ENCODE assay signal across 21 cellular contexts in genomic region chr5:72237879-72238278, GRCh38.
DNase-seq lines count a peak whose midpoint lies in the region; ATAC-seq, FAIRE-seq and TF ChIP-seq lines count a peak whose summit lies in the region.
"Had no signal": no experiment of that assay in that cellular context is flagged by ENCODE, and none has a peak within 500 bp of the region (broad histone marks: within the 10 kb centered on the region; RNA-seq: fewer than 3 reads in every experiment).

No MANE protein-coding gene starts in this region.

- H4K20me1 ChIP-seq in GM23338 (replicated peaks; ENCODE audit: insufficient read depth) = no peaks in the 10 kb centered on the region

- H3K9me2 ChIP-seq in GM23338 (ENCODE audit: insufficient read depth) = no peaks in the 10 kb centered on the region

- no peak for DNase-seq in GM23338 (ENCODE audit: low spot score)
- no peak for DNase-seq in WTC11 (ENCODE audit: low spot score)
- DNase-seq in osteocyte (ENCODE audit: extremely low spot score, unreplicated experiment) = no peak
- DNase-seq in glomerular visceral epithelial cell (ENCODE audit: extremely low spot score) = no peak
- no peak for DNase-seq in erythroblast (lab: John Stamatoyannopoulos, UW)
- no peak for DNase-seq in DMS 273 treated with DMSO at 0.1 percent for 48 hours (lab: John Stamatoyannopoulos, UW)
- DNase-seq in RCC 7860 (ENCODE audit: low spot score) = no peak
- DNase-seq: ACHN; C1 segment of cervical spinal cord; CD4-positive, alpha-beta memory T cell; DMS153; DMS79 treated with DMSO at 0.1 percent for 48 hours; EL; GOT3; HCEC 1CT; HFFc6; IMR-90 had no signal

- peaks cover 13% of the 10 kb centered on the region for H3K79me2 ChIP-seq in GM23338 (replicated peaks; ENCODE audit: insufficient read depth)

- CTCF ChIA-PET in WTC11 (lab: Charles Lee) = interaction anchor here (1.2 kb wide), 1 partner anchor 31 kb away, joined by 3 read pairs; no protein-coding TSS in a partner anchor

- peak overlapping the region; percentile 27; the same call in 1 of the 2 replicates for H3K4me2 ChIP-seq in GM23338

- no peaks in the 10 kb centered on the region for H3K36me3 ChIP-seq in GM23338 (ENCODE audit: insufficient read depth)

- ATAC-seq in GM23338 (no peak), WTC11 (no peak), esophagus mucosa (peak; percentile 54)

- TF ChIP-seq CTCF in GM23338 (conservative IDR thresholded peaks at IDR 0.05; ENCODE audit: low read depth in 2 of 2) (no peak), WTC11 (IDR thresholded peaks at IDR 0.05) (no peak), osteocyte (IDR thresholded peaks at IDR 0.05) (no peak)

- H3F3A ChIP-seq in GM23338 (replicated peaks; ENCODE audit: low read depth) = no peaks in the 10 kb centered on the region

- H3K36me3 Mint-ChIP-seq in GM23338 (ENCODE audit: low read depth) = peaks cover 14% of the 10 kb centered on the region; the same call in 2 of the 3 replicates
- H3K36me3 Mint-ChIP-seq in WTC11 = peaks cover 12% of the 10 kb centered on the region
- H3K36me3 Mint-ChIP-seq in osteocyte (ENCODE audit: unreplicated experiment) = peaks cover 6% of the 10 kb centered on the region

- no peak for FAIRE-seq in RCC 7860 (lab: Jason Lieb, UNC)
- FAIRE-seq: G401.6, GM12891 had no signal

- H3K9me3 Mint-ChIP-seq in GM23338 (no peaks in the 10 kb centered on the region), WTC11 (no peaks in the 10 kb centered on the region), osteocyte (ENCODE audit: unreplicated experiment) (no peaks in the 10 kb centered on the region)
- H3K9me3 Mint-ChIP-seq: CD4-positive, alpha-beta memory T cell; HFFc6 had no signal

- POLR2A ChIA-PET in WTC11 (lab: Charles Lee) = interaction anchor here (0.6 kb wide), 1 partner anchor 566 kb away, joined by 3 read pairs; no protein-coding TSS in a partner anchor

- H3K27me3 ChIP-seq in GM23338 (ENCODE audit: insufficient read depth) = no peaks in the 10 kb centered on the region

- peaks cover 81% of the 10 kb centered on the region for H3K4me1 Mint-ChIP-seq in GM23338
- peaks cover 82% of the 10 kb centered on the region for H3K4me1 Mint-ChIP-seq in WTC11
- H3K4me1 Mint-ChIP-seq in osteocyte (ENCODE audit: unreplicated experiment) = peaks cover 31% of the 10 kb centered on the region

- TF ChIP-seq POLR2A in erythroblast (IDR thresholded peaks at IDR 0.05; ENCODE audit: low read length) = no peak

- peaks cover 61% of the 10 kb centered on the region for H3K4me1 ChIP-seq in GM23338 (ENCODE audit: insufficient read depth)

- H2AFZ ChIP-seq in GM23338 = no peak overlapping the region

- H3K4me3 ChIP-seq in GM23338 = no peak overlapping the region

- peak overlapping the region; percentile 91 for H3K27ac ChIP-seq in GM23338 (ENCODE audit: low read depth)
- H3K27ac ChIP-seq: HL-60 had no signal

- peaks cover 3% of the 10 kb centered on the region for H3K27me3 Mint-ChIP-seq in GM23338 (ENCODE audit: insufficient read depth, low read depth, poor library complexity)
- H3K27me3 Mint-ChIP-seq in WTC11 (ENCODE audit: low read depth) = no peaks in the 10 kb centered on the region
- no peaks in the 10 kb centered on the region for H3K27me3 Mint-ChIP-seq in osteocyte (ENCODE audit: unreplicated experiment)
- H3K27me3 Mint-ChIP-seq: CD4-positive, alpha-beta memory T cell had no signal

- H3K4me3 Mint-ChIP-seq in GM23338 (peak overlapping the region; percentile 48; the same call in 1 of the 3 replicates), WTC11 (no peak overlapping the region; the same call in 1 of the 2 replicates), osteocyte (ENCODE audit: unreplicated experiment) (no peak overlapping the region)
- H3K4me3 Mint-ChIP-seq: CD4-positive, alpha-beta memory T cell; HFFc6 had no signal

- H3K27ac Mint-ChIP-seq in GM23338 (peak overlapping the region; percentile 98), WTC11 (peak overlapping the region; percentile 99), osteocyte (ENCODE audit: unreplicated experiment) (peak overlapping the region; percentile 45)
- H3K27ac Mint-ChIP-seq: CD4-positive, alpha-beta memory T cell; HFFc6 had no signal

TF ChIP-seq in GM23338, 12 proteins besides CTCF, POLR2A, EP300 and RAD21 (continues in another document):
- TF ChIP-seq POLR2AphosphoS5 (IDR thresholded peaks at IDR 0.05; ENCODE audit: low read depth) (no peak), STAT1 (IDR thresholded peaks at IDR 0.05; ENCODE audit: unreplicated experiment) (no peak), EZH2 (IDR thresholded peaks at IDR 0.05; ENCODE audit: low read depth, unreplicated experiment) (no peak)

TF ChIP-seq in WTC11, 78 proteins besides CTCF, POLR2A, EP300 and RAD21:
- no peak for TF ChIP-seq ZNF671 (CRISPR knock-in tag; IDR thresholded peaks at IDR 0.05)
- no peak for TF ChIP-seq GRHL2 (CRISPR knock-in tag; IDR thresholded peaks at IDR 0.05; ENCODE audit: insufficient replicate concordance, severe bottlenecking)
- TF ChIP-seq NR1H2 (CRISPR knock-in tag; IDR thresholded peaks at IDR 0.05) = no peak
- no peak for TF ChIP-seq FOXK1 (CRISPR knock-in tag; IDR thresholded peaks at IDR 0.05)
- TF ChIP-seq MYBL2 (CRISPR knock-in tag; IDR thresholded peaks at IDR 0.05) = no peak
- TF ChIP-seq TP53 (CRISPR knock-in tag; IDR thresholded peaks at IDR 0.05) = no peak
- no peak for TF ChIP-seq ESRRA (CRISPR knock-in tag; IDR thresholded peaks at IDR 0.05; ENCODE audit: borderline replicate concordance)
- no peak for TF ChIP-seq E2F4 (CRISPR knock-in tag; IDR thresholded peaks at IDR 0.05; ENCODE audit: borderline replicate concordance, low read depth)
- TF ChIP-seq, protein P1, sequence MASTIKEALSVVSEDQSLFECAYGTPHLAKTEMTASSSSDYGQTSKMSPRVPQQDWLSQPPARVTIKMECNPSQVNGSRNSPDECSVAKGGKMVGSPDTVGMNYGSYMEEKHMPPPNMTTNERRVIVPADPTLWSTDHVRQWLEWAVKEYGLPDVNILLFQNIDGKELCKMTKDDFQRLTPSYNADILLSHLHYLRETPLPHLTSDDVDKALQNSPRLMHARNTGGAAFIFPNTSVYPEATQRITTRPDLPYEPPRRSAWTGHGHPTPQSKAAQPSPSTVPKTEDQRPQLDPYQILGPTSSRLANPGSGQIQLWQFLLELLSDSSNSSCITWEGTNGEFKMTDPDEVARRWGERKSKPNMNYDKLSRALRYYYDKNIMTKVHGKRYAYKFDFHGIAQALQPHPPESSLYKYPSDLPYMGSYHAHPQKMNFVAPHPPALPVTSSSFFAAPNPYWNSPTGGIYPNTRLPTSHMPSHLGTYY (CRISPR knock-in tag; IDR thresholded peaks at IDR 0.05) = no peak

Comparison
In these comparisons a context has a peak if more than half of its experiments do, and no peak if none do; other contexts are left out.
1. H3K27ac Mint-ChIP-seq: peak in every context shown above with its lines; median percentile 99 in WTC11; 98 in GM23338; 45 in osteocyte.